ENCODE assay signal across 22 cellular contexts in genomic region chr1:53637726-53638640, GRCh38.
DNase-seq lines count a peak whose midpoint lies in the region; ATAC-seq and TF ChIP-seq lines count a peak whose summit lies in the region.
"Had no signal": no experiment of that assay in that cellular context is flagged by ENCODE, and none has a peak within 500 bp of the region (broad histone marks: within the 10 kb centered on the region; RNA-seq: fewer than 3 reads in every experiment).

No MANE protein-coding gene starts in this region.

- H3K27ac ChIP-seq in heart right ventricle, result no peak overlapping the region
- H3K27ac ChIP-seq in RWPE2 (ENCODE audit: poor library complexity, severe bottlenecking), result no peak overlapping the region
- H3K27ac ChIP-seq in tibial artery, result no peak overlapping the region
- H3K27ac ChIP-seq: brain microvascular endothelial cell, C4-2B, neutrophil, VCaP had no signal

- no peaks in the 10 kb centered on the region for H3K4me1 ChIP-seq in heart right ventricle
- peaks cover 2% of the 10 kb centered on the region for H3K4me1 ChIP-seq in RWPE2 (ENCODE audit: insufficient read depth, poor library complexity, severe bottlenecking)
- no peaks in the 10 kb centered on the region for H3K4me1 ChIP-seq in tibial artery

- H3K27me3 Mint-ChIP-seq in activated naive CD8-positive, alpha-beta T cell treated with anti-CD3 and anti-CD28 coated beads for 36 hours, result no peaks in the 10 kb centered on the region

- intact Hi-C loops in Right ventricle myocardium inferior (cut with DNase I) (no loop called here), heart right ventricle (cut with DNase I) (no loop called here), tibial artery (cut with DNase I; ENCODE audit: low total_unique reads) (no loop called here)

- ATAC-seq in Right ventricle myocardium inferior, result no peak
- ATAC-seq in heart right ventricle, result no peak
- ATAC-seq in RWPE2 (ENCODE audit: low read depth), result no peak
- ATAC-seq in left lobe of liver, result no peak
- ATAC-seq: activated T-cell treated with anti-CD3 and anti-CD28 coated beads, Interleukin-2, amount 50 U/mL, for 72 hours had no signal

- H3K36me3 Mint-ChIP-seq in activated naive CD8-positive, alpha-beta T cell treated with anti-CD3 and anti-CD28 coated beads for 36 hours, result no peaks in the 10 kb centered on the region

- WGBS in heart right ventricle, 2 donors, result 77 to 78% methylated on average over 13 of the region's 13 CpGs

- no peak overlapping the region for H3K27ac Mint-ChIP-seq in activated naive CD8-positive, alpha-beta T cell treated with anti-CD3 and anti-CD28 coated beads for 36 hours
- H3K27ac Mint-ChIP-seq: activated CD4-positive, alpha-beta memory T cell treated with anti-CD3 and anti-CD28 coated beads, Interleukin-2, amount 10 ng/mL, durations not matched to agents 7 days and 5 days; activated T-cell treated with anti-CD3 and anti-CD28 coated beads, Interleukin-2, amount 50 U/mL, for 72 hours had no signal

- H3K36me3 ChIP-seq in heart right ventricle, result no peaks in the 10 kb centered on the region
- no peaks in the 10 kb centered on the region for H3K36me3 ChIP-seq in RWPE2 (ENCODE audit: low read depth)
- no peaks in the 10 kb centered on the region for H3K36me3 ChIP-seq in tibial artery
- H3K36me3 ChIP-seq: brain microvascular endothelial cell, MG63, neutrophil had no signal

- H3K9me3 ChIP-seq in heart right ventricle (no peaks in the 10 kb centered on the region), RWPE2 (ENCODE audit: severe bottlenecking) (no peaks in the 10 kb centered on the region), tibial artery (no peaks in the 10 kb centered on the region)
- H3K9me3 ChIP-seq: MG63, neutrophil had no signal

- H3K4me3 Mint-ChIP-seq in activated naive CD8-positive, alpha-beta T cell treated with anti-CD3 and anti-CD28 coated beads for 36 hours, result no peak overlapping the region
- H3K4me3 Mint-ChIP-seq: activated CD4-positive, alpha-beta memory T cell treated with anti-CD3 and anti-CD28 coated beads, Interleukin-2, amount 10 ng/mL, durations not matched to agents 7 days and 5 days; activated T-cell treated with anti-CD3 and anti-CD28 coated beads, Interleukin-2, amount 50 U/mL, for 72 hours had no signal

- TF ChIP-seq CTCF in heart right ventricle (IDR thresholded peaks at IDR 0.05), result no peak
- no peak for TF ChIP-seq CTCF in RWPE2 (IDR thresholded peaks at IDR 0.05; ENCODE audit: poor library complexity, severe bottlenecking)
- TF ChIP-seq CTCF in tibial artery (IDR thresholded peaks at IDR 0.05), result no peak

- H3K4me1 Mint-ChIP-seq in activated naive CD8-positive, alpha-beta T cell treated with anti-CD3 and anti-CD28 coated beads for 36 hours, result no peaks in the 10 kb centered on the region
- H3K4me1 Mint-ChIP-seq: activated CD4-positive, alpha-beta memory T cell treated with anti-CD3 and anti-CD28 coated beads, Interleukin-2, amount 10 ng/mL, durations not matched to agents 7 days and 5 days had no signal

- DNase-seq in Right ventricle myocardium inferior (ENCODE audit: missing footprints), result peak; percentile 31
- no peak for DNase-seq in heart right ventricle
- DNase-seq in RWPE2 (ENCODE audit: low spot score), result peak; percentile 19
- DNase-seq in left lobe of liver (ENCODE audit: low spot score), result peak; percentile 32
- peak; percentile 10 to 35 for DNase-seq in tibial artery
- no peak for DNase-seq in GM03348 (ENCODE audit: low spot score)
- no peak for DNase-seq in Kasumi-1 (lab: John Stamatoyannopoulos, UW)
- DNase-seq in activated naive CD8-positive, alpha-beta T cell treated with anti-CD3 and anti-CD28 coated beads for 36 hours, result no peak
- DNase-seq: ACHN; activated CD4-positive, alpha-beta memory T cell treated with anti-CD3 and anti-CD28 coated beads, Interleukin-2, amount 10 ng/mL, durations not matched to agents 7 days and 5 days; activated T-cell treated with anti-CD3 and anti-CD28 coated beads, Interleukin-2, amount 50 U/mL, for 72 hours; brain microvascular endothelial cell; cortex of kidney; MG63; NCI-H1694; NCI-H226; NCI-H774; retina; SHP77 treated with DMSO at 0.1 percent for 48 hours had no signal

- H3K9me3 Mint-ChIP-seq in activated naive CD8-positive, alpha-beta T cell treated with anti-CD3 and anti-CD28 coated beads for 36 hours, result no peaks in the 10 kb centered on the region
- H3K9me3 Mint-ChIP-seq: activated CD4-positive, alpha-beta memory T cell treated with anti-CD3 and anti-CD28 coated beads, Interleukin-2, amount 10 ng/mL, durations not matched to agents 7 days and 5 days; activated T-cell treated with anti-CD3 and anti-CD28 coated beads, Interleukin-2, amount 50 U/mL, for 72 hours had no signal

- no peak overlapping the region for H3K4me3 ChIP-seq in heart right ventricle
- no peak overlapping the region for H3K4me3 ChIP-seq in RWPE2 (ENCODE audit: severe bottlenecking)
- no peak overlapping the region for H3K4me3 ChIP-seq in tibial artery
- H3K4me3 ChIP-seq: MG63 had no signal

- H3K27me3 ChIP-seq in heart right ventricle (peaks cover 0 to 10% (median 0%) of the 10 kb centered on the region in 7 donors), RWPE2 (ENCODE audit: insufficient read depth, poor library complexity, severe bottlenecking) (no peaks in the 10 kb centered on the region), tibial artery (peaks cover 0 to 55% of the 10 kb centered on the region in 2 donors)
- H3K27me3 ChIP-seq: brain microvascular endothelial cell, MG63, neutrophil had no signal

Comparison
In these comparisons a context has a peak if more than half of its experiments do, and no peak if none do; other contexts are left out.
1. DNase-seq: peak in Right ventricle myocardium inferior (single experiment), RWPE2 (single experiment), left lobe of liver (single experiment) and tibial artery (2 of 2); none in heart right ventricle (0 of 2), GM03348 (single experiment), Kasumi-1 (0 of 2) and activated naive CD8-positive, alpha-beta T cell treated with anti-CD3 and anti-CD28 coated beads for 36 hours (single experiment).